ENCODE assay signal across 8 cellular contexts in genomic region chr5:1522601-1523479, GRCh38. TPM values are rescaled to one million over a fixed set of nuclear protein-coding genes. Genes with fewer than 3 reads are reported as not detected.
A peak's percentile ranks its signal among the peaks of the same experiment; 100 is the strongest.
DNase-seq lines count a peak whose midpoint lies in the region; ATAC-seq and TF ChIP-seq lines count a peak whose summit lies in the region.

No MANE protein-coding gene starts in this region.

- H3K9me3 Mint-ChIP-seq in stimulated activated naive CD8-positive, alpha-beta T cell treated with anti-CD3 and anti-CD28 coated beads, Interleukin-15, Interleukin-2, amounts not matched to agents 100 ng/mL and 50 ng/mL, for 24 hours, result no peaks in the 10 kb centered on the region

- DNase-seq in NCI-H1417 (lab: John Stamatoyannopoulos, UW) (peak in 2 of 3 experiments; percentile 70 to 79), NCI-H1417 treated with DMSO at 0.1 percent for 48 hours (lab: John Stamatoyannopoulos, UW) (no peak), MM.1S (peak; percentile 37), brain microvascular endothelial cell (no peak), left lobe of liver (ENCODE audit: low spot score) (peak; percentile 50), NK-92 (lab: John Stamatoyannopoulos, UW; ENCODE audit: unreplicated experiment) (no peak), NCI-H1694 treated with DMSO at 0.1 percent for 48 hours (lab: John Stamatoyannopoulos, UW) (no peak)

- H3K4me3 ChIP-seq in MM.1S (ENCODE audit: low read length) (peak overlapping the region; percentile 84), brain microvascular endothelial cell (ENCODE audit: low read depth, low read length) (peak overlapping the region; percentile 67)

- H3K79me2 ChIP-seq in MM.1S (ENCODE audit: low read length), result peaks cover 55% of the 10 kb centered on the region

- H3K4me1 ChIP-seq in MM.1S (ENCODE audit: low read length), result peaks cover 22% of the 10 kb centered on the region; the same call in 1 of the 2 replicates

- no peak for TF ChIP-seq CTCF in MM.1S (IDR thresholded peaks at IDR 0.05; ENCODE audit: low read length)
- no peak for TF ChIP-seq CTCF in brain microvascular endothelial cell (IDR thresholded peaks at IDR 0.05; ENCODE audit: low read depth, low read length, missing control alignments)

- H3K9me2 ChIP-seq in MM.1S (replicated peaks; ENCODE audit: insufficient read depth, low read length), result no peaks in the 10 kb centered on the region

- H3K27me3 Mint-ChIP-seq in stimulated activated naive CD8-positive, alpha-beta T cell treated with anti-CD3 and anti-CD28 coated beads, Interleukin-15, Interleukin-2, amounts not matched to agents 100 ng/mL and 50 ng/mL, for 24 hours, result no peaks in the 10 kb centered on the region

- H3K9ac ChIP-seq in MM.1S (ENCODE audit: low read length), result peak overlapping the region; percentile 75

- H3K36me3 ChIP-seq in MM.1S (replicated peaks; ENCODE audit: insufficient read depth, low read length) (peaks cover 20% of the 10 kb centered on the region), brain microvascular endothelial cell (replicated peaks) (peaks cover 13% of the 10 kb centered on the region)

- H3K27ac Mint-ChIP-seq in stimulated activated naive CD8-positive, alpha-beta T cell treated with anti-CD3 and anti-CD28 coated beads, Interleukin-15, Interleukin-2, amounts not matched to agents 100 ng/mL and 50 ng/mL, for 24 hours, result peak overlapping the region; percentile 18

- peaks cover 55% of the 10 kb centered on the region for H3K4me1 Mint-ChIP-seq in stimulated activated naive CD8-positive, alpha-beta T cell treated with anti-CD3 and anti-CD28 coated beads, Interleukin-15, Interleukin-2, amounts not matched to agents 100 ng/mL and 50 ng/mL, for 24 hours (ENCODE audit: low read depth)

- in situ Hi-C loops in brain microvascular endothelial cell (cut with HindIII; ENCODE audit: low pct_ligation_motif_present, low sequenced_read_pairs), result no loop called here

- H3F3A ChIP-seq in MM.1S (ENCODE audit: insufficient read depth, low read length), result no peaks in the 10 kb centered on the region

- no peaks in the 10 kb centered on the region for H3K9me3 ChIP-seq in MM.1S (replicated peaks; ENCODE audit: insufficient read depth, low read length)

- no peak overlapping the region for H2AFZ ChIP-seq in MM.1S (ENCODE audit: low read length)

- peak overlapping the region; percentile 3; the same call in 1 of the 2 replicates for H3K27ac ChIP-seq in MM.1S (ENCODE audit: low read length)
- H3K27ac ChIP-seq in brain microvascular endothelial cell, result peak overlapping the region; percentile 62

- H3K4me2 ChIP-seq in MM.1S (ENCODE audit: low read depth, low read length), result peak overlapping the region; percentile 89

- H3K27me3 ChIP-seq in MM.1S (replicated peaks; ENCODE audit: insufficient read depth, low read length) (no peaks in the 10 kb centered on the region), brain microvascular endothelial cell (replicated peaks) (no peaks in the 10 kb centered on the region)

- H3K4me3 Mint-ChIP-seq in stimulated activated naive CD8-positive, alpha-beta T cell treated with anti-CD3 and anti-CD28 coated beads, Interleukin-15, Interleukin-2, amounts not matched to agents 100 ng/mL and 50 ng/mL, for 24 hours, result peak overlapping the region; percentile 86

- peaks cover 13% of the 10 kb centered on the region for H3K36me3 Mint-ChIP-seq in stimulated activated naive CD8-positive, alpha-beta T cell treated with anti-CD3 and anti-CD28 coated beads, Interleukin-15, Interleukin-2, amounts not matched to agents 100 ng/mL and 50 ng/mL, for 24 hours (ENCODE audit: low read depth)

- ATAC-seq in left lobe of liver, result peak; percentile 54

- no peaks in the 10 kb centered on the region; the same call in 1 of the 2 replicates for H4K20me1 ChIP-seq in MM.1S (ENCODE audit: insufficient read depth, low read length)

RNA-seq across cellular contexts. Expression of gene LPCAT1, which starts 0.9 kb away (rescaled TPM):
- total RNA-seq in left lobe of liver, result 8.9 TPM

Comparison
In these comparisons a context has a peak if more than half of its experiments do, and no peak if none do; other contexts are left out.
1. DNase-seq: peak in NCI-H1417 (2 of 3), MM.1S (single experiment) and left lobe of liver (single experiment); none in NCI-H1417 treated with DMSO at 0.1 percent for 48 hours (single experiment), brain microvascular endothelial cell (single experiment), NK-92 (single experiment) and NCI-H1694 treated with DMSO at 0.1 percent for 48 hours (single experiment).